8 cellular contexts compared by ENCODE assay signal in the genomic region with DNA sequence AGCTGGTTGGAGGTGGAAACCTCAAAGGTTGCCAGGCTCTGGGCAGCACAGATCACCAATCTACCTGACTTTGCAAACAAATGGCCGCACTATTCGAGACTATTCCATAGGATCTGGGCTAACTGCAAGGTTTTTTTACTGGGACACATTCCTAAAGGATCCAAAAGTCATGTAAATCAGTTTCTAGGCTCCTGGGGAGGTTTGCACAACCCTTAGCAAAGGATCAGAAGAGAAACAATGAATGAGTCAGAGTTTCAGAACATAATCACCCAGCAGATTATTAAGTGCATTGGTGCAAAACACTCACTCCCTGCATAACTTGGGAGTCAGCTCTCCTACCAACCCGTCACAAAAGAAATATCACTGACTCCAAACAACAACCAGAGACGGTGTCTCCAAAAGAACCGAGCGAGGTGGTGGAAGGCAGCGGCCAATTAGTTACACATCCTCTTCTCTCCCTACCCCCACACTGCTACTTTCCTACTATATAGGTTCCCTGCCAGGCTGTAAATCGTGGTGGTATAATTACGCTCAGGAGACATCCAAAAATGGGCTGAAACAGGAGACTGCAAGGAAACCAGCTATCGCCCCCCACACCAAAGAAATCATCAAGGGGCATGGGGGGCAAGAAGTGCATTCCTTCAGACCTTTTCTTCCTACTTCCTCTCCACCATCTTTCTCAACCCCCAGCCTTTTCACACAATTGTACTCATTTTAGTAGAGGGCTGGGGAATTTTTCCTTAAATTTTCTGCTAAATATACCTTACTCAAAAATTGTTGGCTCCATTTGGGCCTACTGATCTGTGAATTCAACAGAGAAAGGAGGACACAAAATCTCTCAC. TPM values are rescaled to one million over a fixed set of nuclear protein-coding genes. Genes with fewer than 3 reads are reported as not detected.
DNase-seq lines count a peak whose midpoint lies in the region; ATAC-seq, FAIRE-seq and TF ChIP-seq lines count a peak whose summit lies in the region.

No MANE protein-coding gene starts in this region.

- peak overlapping the region; percentile 12; the same call in 2 of the 3 replicates for H3K27ac ChIP-seq in K562 (ENCODE audit: extremely low read depth, low read depth, low read length)

- WGBS in K562 (ENCODE audit: insufficient coverage, low coverage, missing lambda C conversion rate): 61% methylated on average over 10 of the region's 10 CpGs

- peaks cover 4% of the 10 kb centered on the region; the same call in 1 of the 2 replicates for H4K20me1 ChIP-seq in K562 (replicated peaks; ENCODE audit: control insufficient read depth, insufficient read depth, low read length)

- POLR2A ChIA-PET in K562 (lab: Yijun Ruan, JAX): interaction anchor here (0.5 to 2.5 kb wide), 13 partner anchors 9 to 347 kb away, joined by 3 to 19 read pairs (median 3); no protein-coding TSS in a partner anchor

- H3K4me1 ChIP-seq in K562 (replicated peaks in 1 of 2; ENCODE audit: control insufficient read depth in 2 of 2, insufficient read depth in 2 of 2, low read length in 2 of 2): peaks cover 46 to 51% of the 10 kb centered on the region in 2 experiments

- no peaks in the 10 kb centered on the region for H3K9me3 ChIP-seq in K562 (replicated peaks; ENCODE audit: control insufficient read depth, insufficient read depth, low read depth, low read length)

- intact Hi-C loops in K562 (cut with micrococcal nuclease): loop anchor here (2.0 to 5.0 kb wide), 3 partner anchors 69 to 119 kb away; no protein-coding TSS in a partner anchor

- H2AFZ ChIP-seq in K562 (ENCODE audit: low read depth, low read length): peak overlapping the region; percentile 63

- no peak for FAIRE-seq in K562 (lab: Jason Lieb, UNC)

- H3K9ac ChIP-seq in K562 (ENCODE audit: insufficient read depth in 1 of 2, low read depth in 2 of 2, low read length in 2 of 2): peak overlapping the region; percentile 1 to 3; a peak in 1 of 4 replicates

- BruUV-seq in K562 (replicated peaks; lab: Mats Ljungman, UMichigan): no TSS peak

- no peak for TF ChIP-seq POLR2A in K562 (conservative IDR thresholded peaks at IDR 0.05)

- TF ChIP-seq EP300 in K562 (IDR thresholded peaks at IDR 0.05; ENCODE audit: low read length): no peak

- in situ Hi-C loops in K562 (cut with MboI): no loop called here

- TF ChIP-seq CTCF in HFF-Myc (IDR thresholded peaks at IDR 0.05; ENCODE audit: low read depth, low read length, missing control alignments) (no peak), K562 (IDR thresholded peaks at IDR 0.05 in 2 of 3, conservative IDR thresholded peaks at IDR 0.05 in 1 of 3; ENCODE audit: insufficient read depth in 2 of 3, low read depth in 1 of 3, low read length in 3 of 3) (no peak)

- H3K4me2 ChIP-seq in K562 (ENCODE audit: insufficient read depth, low read length): peak overlapping the region; percentile 61

- no peaks in the 10 kb centered on the region for H3K9me1 ChIP-seq in K562 (ENCODE audit: control insufficient read depth, insufficient read depth, low read length)

- TF ChIP-seq RAD21 in K562 (CRISPR knock-in tag; conservative IDR thresholded peaks at IDR 0.05 in 1 of 2, IDR thresholded peaks at IDR 0.05 in 1 of 2): no peak

- H3K36me3 ChIP-seq in K562 (ENCODE audit: control insufficient read depth, insufficient read depth, low read length): no peaks in the 10 kb centered on the region

- H3K4me3 ChIP-seq in HFF-Myc (replicated peaks; ENCODE audit: low read depth, low read length) (peak overlapping the region; percentile 80), K562 (no peak overlapping the region)

- no peaks in the 10 kb centered on the region for H3K27me3 ChIP-seq in K562 (ENCODE audit: control insufficient read depth in 2 of 2, insufficient read depth in 2 of 2, low read length in 2 of 2)

- peak; percentile 30 for DNase-seq in activated CD4-positive, alpha-beta T cell treated with anti-CD3 and anti-CD28 coated beads for 48 hours
- DNase-seq in activated CD4-positive, alpha-beta T cell treated with anti-CD3 and anti-CD28 coated beads for 1 hour: no peak
- DNase-seq in HFF-Myc (ENCODE audit: extremely low read depth, low read depth) (peak; percentile 50), NCI-H226 (peak; percentile 61), K562 (ENCODE audit: extremely low read depth in 1 of 4, low spot score in 3 of 4) (peak in 1 of 4 experiments; percentile 10), iPS-NIHi11 (ENCODE audit: low spot score) (peak; percentile 34), 8988T (no peak)
- peak; percentile 30 for DNase-seq in stimulated activated CD8-positive, alpha-beta memory T cell treated with anti-CD3 and anti-CD28 coated beads, Interleukin-4, amount 100 ng/mL, for 48 hours

- no peak for ATAC-seq in K562

- peaks cover 21% of the 10 kb centered on the region for H3K79me2 ChIP-seq in K562 (ENCODE audit: control insufficient read depth, insufficient read depth, low read length)

- CTCF ChIA-PET in K562 (lab: Yijun Ruan, JAX; ENCODE audit: low intra/inter-chr PET ratio): interaction anchor here (0.5 kb wide), 1 partner anchor 101 kb away, joined by 3 read pairs; no protein-coding TSS in a partner anchor

TF ChIP-seq in K562, 482 proteins besides CTCF, POLR2A, EP300 and RAD21 (continues in another document):
- TF ChIP-seq EGR1 (conservative IDR thresholded peaks at IDR 0.05) (no peak), PHTF2 (CRISPR knock-in tag; IDR thresholded peaks at IDR 0.05) (no peak), ZC3H11A (IDR thresholded peaks at IDR 0.05; ENCODE audit: low read depth, low read length) (no peak), PHF21A (IDR thresholded peaks at IDR 0.05; ENCODE audit: borderline replicate concordance, low read depth) (no peak), CBX5 (IDR thresholded peaks at IDR 0.05; ENCODE audit: borderline replicate concordance, low read depth) (no peak), ZNF830 (CRISPR knock-in tag; IDR thresholded peaks at IDR 0.05) (no peak), GATA2 (CRISPR knock-in tag; IDR thresholded peaks at IDR 0.05) (peak; percentile 27; the same call in 1 of the 2 replicates), SAFB (IDR thresholded peaks at IDR 0.05; ENCODE audit: borderline replicate concordance, low read depth, low read length) (no peak), ZNF354B (CRISPR knock-in tag; IDR thresholded peaks at IDR 0.05) (no peak), SOX6 (IDR thresholded peaks at IDR 0.05) (no peak), CHD4 (IDR thresholded peaks at IDR 0.05; ENCODE audit: insufficient read depth, insufficient replicate concordance, low read depth, low read length, poor library complexity, severe bottlenecking) (no peak)
- TF ChIP-seq, protein P1, sequence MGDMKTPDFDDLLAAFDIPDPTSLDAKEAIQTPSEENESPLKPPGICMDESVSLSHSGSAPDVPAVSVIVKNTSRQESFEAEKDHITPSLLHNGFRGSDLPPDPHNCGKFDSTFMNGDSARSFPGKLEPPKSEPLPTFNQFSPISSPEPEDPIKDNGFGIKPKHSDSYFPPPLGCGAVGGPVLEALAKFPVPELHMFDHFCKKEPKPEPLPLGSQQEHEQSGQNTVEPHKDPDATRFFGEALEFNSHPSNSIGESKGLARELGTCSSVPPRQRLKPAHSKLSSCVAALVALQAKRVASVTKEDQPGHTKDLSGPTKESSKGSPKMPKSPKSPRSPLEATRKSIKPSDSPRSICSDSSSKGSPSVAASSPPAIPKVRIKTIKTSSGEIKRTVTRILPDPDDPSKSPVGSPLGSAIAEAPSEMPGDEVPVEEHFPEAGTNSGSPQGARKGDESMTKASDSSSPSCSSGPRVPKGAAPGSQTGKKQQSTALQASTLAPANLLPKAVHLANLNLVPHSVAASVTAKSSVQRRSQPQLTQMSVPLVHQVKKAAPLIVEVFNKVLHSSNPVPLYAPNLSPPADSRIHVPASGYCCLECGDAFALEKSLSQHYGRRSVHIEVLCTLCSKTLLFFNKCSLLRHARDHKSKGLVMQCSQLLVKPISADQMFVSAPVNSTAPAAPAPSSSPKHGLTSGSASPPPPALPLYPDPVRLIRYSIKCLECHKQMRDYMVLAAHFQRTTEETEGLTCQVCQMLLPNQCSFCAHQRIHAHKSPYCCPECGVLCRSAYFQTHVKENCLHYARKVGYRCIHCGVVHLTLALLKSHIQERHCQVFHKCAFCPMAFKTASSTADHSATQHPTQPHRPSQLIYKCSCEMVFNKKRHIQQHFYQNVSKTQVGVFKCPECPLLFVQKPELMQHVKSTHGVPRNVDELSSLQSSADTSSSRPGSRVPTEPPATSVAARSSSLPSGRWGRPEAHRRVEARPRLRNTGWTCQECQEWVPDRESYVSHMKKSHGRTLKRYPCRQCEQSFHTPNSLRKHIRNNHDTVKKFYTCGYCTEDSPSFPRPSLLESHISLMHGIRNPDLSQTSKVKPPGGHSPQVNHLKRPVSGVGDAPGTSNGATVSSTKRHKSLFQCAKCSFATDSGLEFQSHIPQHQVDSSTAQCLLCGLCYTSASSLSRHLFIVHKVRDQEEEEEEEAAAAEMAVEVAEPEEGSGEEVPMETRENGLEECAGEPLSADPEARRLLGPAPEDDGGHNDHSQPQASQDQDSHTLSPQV (IDR thresholded peaks at IDR 0.05): no peak

RNA-seq across cellular contexts. Expression of gene UBE2H, which starts 3.2 kb away (rescaled TPM):
- 23.3 and 70.3 TPM in 2 replicates for total RNA-seq in K562 (2011; cell fraction: chromatin; rRNA removed; ENCODE audit: low replicate concordance)
- 13.7 and 16.4 TPM in 2 replicates for total RNA-seq in K562 (2011; cell fraction: nucleolus; rRNA removed)
- 40.1 and 56.7 TPM in 2 replicates for total RNA-seq in K562 (2011; cell fraction: nucleoplasm; rRNA removed)
- total RNA-seq in K562 (2014; rRNA removed) (11.2 and 13.1 TPM in 2 replicates), K562 (2014; rRNA removed; fragmentation: Illumina TruSeq; extraction: Trizol) (15.6 and 16.5 TPM in 2 replicates), K562 (2015; rRNA removed; fragmentation: Illumina TruSeq; extraction: Trizol) (10.3 and 13.3 TPM in 2 replicates), K562 (2021) (16.0 and 17.4 TPM in 2 replicates)
- polyA plus RNA-seq in K562 (2011; rRNA removed) (29.9 and 33.0 TPM in 2 replicates), K562 (2014; fragmentation: Illumina TruSeq; extraction: Trizol) (16.1 and 28.2 TPM in 2 replicates), K562 (2014; fragmentation: Nextera tagmentation; extraction: Ambion mirVana) (1 to 10 TPM; 6.3 to 6.9 TPM), K562 (2014; rRNA removed) (12.3 and 13.3 TPM in 2 replicates)
- 6.9 and 18.2 TPM in 2 replicates for polyA plus RNA-seq in K562 (2011; cell fraction: cytosol; rRNA removed)
- 16.9 and 27.8 TPM in 2 replicates for polyA plus RNA-seq in K562 (2011; cell fraction: nucleus; rRNA removed)
- polyA plus RNA-seq in K562 (2012): 17.7 and 29.7 TPM in 2 replicates
- 20.2 and 30.7 TPM in 2 replicates for polyA minus RNA-seq in K562 (2011; rRNA and poly(A)+ RNA removed)
- 13.4 and 13.8 TPM in 2 replicates for polyA minus RNA-seq in K562 (2011; cell fraction: cytosol; rRNA and poly(A)+ RNA removed)
- polyA minus RNA-seq in K562 (2011; cell fraction: nucleus; rRNA and poly(A)+ RNA removed): 7.0 and 16.1 TPM in 2 replicates

Comparison
In these comparisons a context has a peak if more than half of its experiments do, and no peak if none do; other contexts are left out.
1. DNase-seq: peak in activated CD4-positive, alpha-beta T cell treated with anti-CD3 and anti-CD28 coated beads for 48 hours (single experiment), HFF-Myc (single experiment), NCI-H226 (single experiment), iPS-NIHi11 (single experiment) and stimulated activated CD8-positive, alpha-beta memory T cell treated with anti-CD3 and anti-CD28 coated beads, Interleukin-4, amount 100 ng/mL, for 48 hours (single experiment); none in activated CD4-positive, alpha-beta T cell treated with anti-CD3 and anti-CD28 coated beads for 1 hour (single experiment) and 8988T (single experiment).